13 cellular contexts compared by ENCODE assay signal in the genomic region with DNA sequence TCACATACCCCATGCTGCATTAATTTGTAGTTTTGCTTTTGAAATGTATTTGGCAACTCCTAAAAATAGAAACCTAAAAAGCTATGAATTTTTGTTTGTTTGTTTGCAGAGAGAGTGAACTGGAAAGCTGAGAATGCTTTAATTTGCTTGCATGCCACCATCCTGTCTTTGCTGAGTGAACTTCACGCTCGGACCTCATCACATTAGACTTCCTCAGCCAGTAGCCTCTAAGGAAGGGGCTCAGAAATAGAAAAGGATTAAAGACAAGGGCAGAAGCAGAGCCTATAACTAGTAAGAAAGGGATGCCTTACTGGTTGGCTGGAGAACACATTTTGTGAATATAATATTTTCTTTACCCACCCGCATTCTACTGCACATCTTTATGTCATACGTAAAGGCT.
"Had no signal": no experiment of that assay in that cellular context is flagged by ENCODE, and none has a peak within 500 bp of the region (broad histone marks: within the 10 kb centered on the region; RNA-seq: fewer than 3 reads in every experiment).

No MANE protein-coding gene starts in this region.

- H3K27me3 ChIP-seq: colonic mucosa, foreskin keratinocyte had no signal

- H3K4me3 Mint-ChIP-seq: activated CD4-positive, alpha-beta T cell treated with anti-CD3 and anti-CD28 coated beads, Interleukin-2, amount 10 ng/mL, durations not matched to agents 24 days and 14 days; activated naive CD8-positive, alpha-beta T cell treated with anti-CD3 and anti-CD28 coated beads, Interleukin-2, amount 50 U/mL, for 24 hours; naive thymus-derived CD4-positive, alpha-beta T cell; T-helper 17 cell; type B pancreatic cell had no signal

- DNase-seq: activated CD4-positive, alpha-beta T cell treated with anti-CD3 and anti-CD28 coated beads, Interleukin-2, amount 10 ng/mL, durations not matched to agents 24 days and 14 days; activated CD8-positive, alpha-beta memory T cell treated with anti-CD3 and anti-CD28 coated beads, Interleukin-2, amount 50 U/mL, for 48 hours; activated naive CD4-positive, alpha-beta T cell treated with Interleukin-2 at 50 U/mL for 16 hours; activated naive CD8-positive, alpha-beta T cell treated with anti-CD3 and anti-CD28 coated beads, Interleukin-2, amount 50 U/mL, for 24 hours; colonic mucosa; mucosa of descending colon; naive thymus-derived CD4-positive, alpha-beta T cell; stimulated activated CD4-positive, alpha-beta T cell treated with anti-CD3 and anti-CD28 coated beads, Interleukin-4, amount 100 ng/mL, for 1 hour; stimulated activated naive CD4-positive, alpha-beta T cell treated with Interleukin-2 at 50 U/mL for 16 hours; T-helper 17 cell had no signal

- H3K4me1 ChIP-seq: colonic mucosa, foreskin keratinocyte had no signal

- H3K27ac ChIP-seq: colonic mucosa, foreskin keratinocyte had no signal

- H3K27ac Mint-ChIP-seq: activated CD4-positive, alpha-beta T cell treated with anti-CD3 and anti-CD28 coated beads, Interleukin-2, amount 10 ng/mL, durations not matched to agents 24 days and 14 days; activated naive CD8-positive, alpha-beta T cell treated with anti-CD3 and anti-CD28 coated beads, Interleukin-2, amount 50 U/mL, for 24 hours; naive thymus-derived CD4-positive, alpha-beta T cell; T-helper 17 cell had no signal

- H3K4me1 Mint-ChIP-seq: activated CD4-positive, alpha-beta T cell treated with anti-CD3 and anti-CD28 coated beads, Interleukin-2, amount 10 ng/mL, durations not matched to agents 24 days and 14 days; activated naive CD8-positive, alpha-beta T cell treated with anti-CD3 and anti-CD28 coated beads, Interleukin-2, amount 50 U/mL, for 24 hours; naive thymus-derived CD4-positive, alpha-beta T cell; T-helper 17 cell had no signal

- H3K36me3 Mint-ChIP-seq: naive thymus-derived CD4-positive, alpha-beta T cell had no signal

- H3K4me3 ChIP-seq: colonic mucosa, lung, mucosa of descending colon had no signal

- ATAC-seq: activated naive CD8-positive, alpha-beta T cell treated with anti-CD3 and anti-CD28 coated beads, Interleukin-2, amount 50 U/mL, for 24 hours; mucosa of descending colon; naive thymus-derived CD4-positive, alpha-beta T cell; T-helper 17 cell had no signal

- H3K36me3 ChIP-seq: colonic mucosa had no signal

- H3K9me3 ChIP-seq: colonic mucosa, mucosa of descending colon had no signal

- H3K9me3 Mint-ChIP-seq: activated CD4-positive, alpha-beta T cell treated with anti-CD3 and anti-CD28 coated beads, Interleukin-2, amount 10 ng/mL, durations not matched to agents 24 days and 14 days had no signal
